Comparison of ENCODE assay signal across 8 cellular contexts in genomic region chr12:56723352-56723751, GRCh38. TPM values are rescaled to one million over a fixed set of nuclear protein-coding genes. Genes with fewer than 3 reads are reported as not detected.
DNase-seq lines count a peak whose midpoint lies in the region; ATAC-seq and TF ChIP-seq lines count a peak whose summit lies in the region.

No MANE protein-coding gene starts in this region.

- DNase-seq in activated T-cell treated with anti-CD3 and anti-CD28 coated beads, Interleukin-2, amount 50 U/mL, for 24 hours, result no peak
- DNase-seq in activated T-cell treated with anti-CD3 and anti-CD28 coated beads for 4 hours (no peak), adrenal gland (no peak), right lobe of liver (no peak), tibial nerve (ENCODE audit: low spot score in 2 of 2) (no peak), AG08395 (ENCODE audit: low spot score) (no peak)

- peak overlapping the region in 3 of 5 donors; percentile 49 to 97 (median 87) for H3K27ac ChIP-seq in adrenal gland
- H3K27ac ChIP-seq in right lobe of liver, result peak overlapping the region; percentile 92 to 94 (median 93)
- H3K27ac ChIP-seq in tibial nerve, result peak overlapping the region; percentile 80 to 97 (median 92)

- H3K4me1 ChIP-seq in adrenal gland (replicated peaks in 1 of 2) (peaks cover 33 to 48% of the 10 kb centered on the region in 2 donors), right lobe of liver (peaks cover 0 to 50% (median 20%) of the 10 kb centered on the region in 4 donors), tibial nerve (peaks cover 0 to 62% (median 56%) of the 10 kb centered on the region in 4 donors)

- H3K4me3 ChIP-seq in adrenal gland, result peak overlapping the region in 1 of 4 donors; percentile 64
- H3K4me3 ChIP-seq in right lobe of liver, result peak overlapping the region; percentile 83 to 92 (median 90)
- H3K4me3 ChIP-seq in tibial nerve, result peak overlapping the region; percentile 65 to 95 (median 76)

- H3K27me3 ChIP-seq in adrenal gland, result no peaks in the 10 kb centered on the region
- H3K27me3 ChIP-seq in right lobe of liver, result no peaks in the 10 kb centered on the region
- no peaks in the 10 kb centered on the region for H3K27me3 ChIP-seq in tibial nerve

- peaks cover 95% of the 10 kb centered on the region for H3K36me3 Mint-ChIP-seq in activated T-cell treated with anti-CD3 and anti-CD28 coated beads, Interleukin-2, amount 50 U/mL, for 24 hours (ENCODE audit: low read depth)

- H3K27ac Mint-ChIP-seq in activated T-cell treated with anti-CD3 and anti-CD28 coated beads, Interleukin-2, amount 50 U/mL, for 24 hours, result peak overlapping the region; percentile 99

- H3K27me3 Mint-ChIP-seq in activated T-cell treated with anti-CD3 and anti-CD28 coated beads, Interleukin-2, amount 50 U/mL, for 24 hours, result no peaks in the 10 kb centered on the region

- TF ChIP-seq EP300 in tibial nerve (IDR thresholded peaks at IDR 0.05), result no peak

- H3K4me3 Mint-ChIP-seq in activated T-cell treated with anti-CD3 and anti-CD28 coated beads, Interleukin-2, amount 50 U/mL, for 24 hours, result peak overlapping the region; percentile 98

- TF ChIP-seq CTCF in adrenal gland (IDR thresholded peaks at IDR 0.05) (no peak), right lobe of liver (IDR thresholded peaks at IDR 0.05) (no peak), tibial nerve (IDR thresholded peaks at IDR 0.05) (no peak)

- no peaks in the 10 kb centered on the region for H3K9me3 Mint-ChIP-seq in activated T-cell treated with anti-CD3 and anti-CD28 coated beads, Interleukin-2, amount 50 U/mL, for 24 hours

- peaks cover 59% of the 10 kb centered on the region for H3K4me1 Mint-ChIP-seq in activated T-cell treated with anti-CD3 and anti-CD28 coated beads, Interleukin-2, amount 50 U/mL, for 24 hours (ENCODE audit: low read depth)

- ATAC-seq in right lobe of liver (no peak), HG03432 (IDR thresholded peaks at IDR 0.05; ENCODE audit: unreplicated experiment) (no peak), GM21360 (IDR thresholded peaks at IDR 0.05; ENCODE audit: unreplicated experiment) (no peak)

- TF ChIP-seq POLR2A in adrenal gland (IDR thresholded peaks at IDR 0.05) (no peak), right lobe of liver (IDR thresholded peaks at IDR 0.05) (no peak), tibial nerve (IDR thresholded peaks at IDR 0.05) (no peak)

- H3K9me3 ChIP-seq in adrenal gland (replicated peaks in 1 of 3), result no peaks in the 10 kb centered on the region
- no peaks in the 10 kb centered on the region for H3K9me3 ChIP-seq in right lobe of liver
- H3K9me3 ChIP-seq in tibial nerve, result no peaks in the 10 kb centered on the region

- WGBS in adrenal gland, 4 donors, result 29 to 43% (median 35%) methylated on average over 3 of the region's 3 CpGs
- 33% methylated on average over 3 of the region's 3 CpGs for WGBS in right lobe of liver (ENCODE audit: insufficient coverage, low coverage, low lambda C conversion rate, missing lambda C conversion rate)
- WGBS in tibial nerve, 2 donors, result 34 to 38% methylated on average over 3 of the region's 3 CpGs

- peaks cover 0 to 17% of the 10 kb centered on the region in 2 donors for H3K36me3 ChIP-seq in adrenal gland (replicated peaks in 1 of 2)
- peaks cover 0 to 18% (median 9%) of the 10 kb centered on the region in 4 donors for H3K36me3 ChIP-seq in right lobe of liver
- peaks cover 0 to 37% (median 0%) of the 10 kb centered on the region in 3 donors for H3K36me3 ChIP-seq in tibial nerve

- intact Hi-C loops in adrenal gland (cut with DNase I) (loop anchor here in 1 of 2 donors (10.0 kb wide), 1 partner anchor 79 kb away; the partner anchor contains the start of gene ATP5F1B), right lobe of liver (cut with DNase I) (no loop called here)

RNA-seq across cellular contexts. Expression of gene NACA, which starts 1.7 kb away (rescaled TPM):
- total RNA-seq in adrenal gland, result 1,000 to 10,000 TPM in 4 of 8 donors, 100 to 1,000 TPM in 4; 757 to 1,414 (median 1,036) TPM
- 1,000 to 10,000 TPM; 1,445 to 1,809 (median 1,599) TPM for polyA plus RNA-seq in adrenal gland
- total RNA-seq in right lobe of liver, result 100 to 1,000 TPM; 218 to 501 (median 330) TPM
- 1,000 to 10,000 TPM in 1 of 4 donors, 100 to 1,000 TPM in 3; 829 to 1,085 (median 948) TPM for total RNA-seq in tibial nerve

RNA-seq across cellular contexts. Expression of gene PRIM1, which starts 28.8 kb away (rescaled TPM):
- total RNA-seq in adrenal gland, result 1 to 10 TPM in 6 of 8 donors, under 1 TPM in 2; 0.78 to 7.8 (median 4.3) TPM
- 1 to 10 TPM; 1.3 to 7.2 (median 2.8) TPM for polyA plus RNA-seq in adrenal gland
- 1 to 10 TPM; 1.3 to 8.5 (median 4.5) TPM for total RNA-seq in right lobe of liver
- total RNA-seq in tibial nerve, result 10 to 100 TPM in 1 of 4 donors, 1 to 10 TPM in 3; 2.4 to 10.1 (median 6.1) TPM

RNA-seq across cellular contexts. Expression of gene PTGES3, which starts 35.3 kb away (rescaled TPM):
- total RNA-seq in adrenal gland, result 100 to 1,000 TPM in 4 of 8 donors, 10 to 100 TPM in 4; 47.3 to 171 (median 115) TPM
- polyA plus RNA-seq in adrenal gland, result 100 to 1,000 TPM in 1 of 3 donors, 10 to 100 TPM in 2; 49.1 to 296 (median 68.1) TPM
- total RNA-seq in right lobe of liver, result 100 to 1,000 TPM in 2 of 6 experiments, 10 to 100 TPM in 4; 70.0 to 184 (median 81.8) TPM
- total RNA-seq in tibial nerve, result 10 to 100 TPM; 71.0 to 84.0 (median 77.2) TPM

RNA-seq across cellular contexts. Expression of gene HSD17B6, which starts 39.8 kb away (rescaled TPM):
- total RNA-seq in adrenal gland (1 to 10 TPM in 7 of 8 donors, not detected in 1; 1.1 to 7.2 (median 1.9) TPM), right lobe of liver (1,000 to 10,000 TPM in 1 of 6 experiments, 100 to 1,000 TPM in 5; 243 to 1,112 (median 514) TPM), tibial nerve (1 to 10 TPM in 2 of 4 donors, under 1 TPM in 1, not detected in 1; 0.20 to 1.2 (median 1.0) TPM)
- 1 to 10 TPM in 2 of 3 donors, under 1 TPM in 1; 0.37 to 5.3 (median 2.5) TPM for polyA plus RNA-seq in adrenal gland
